Comparison of ENCODE assay signal across 16 cellular contexts in genomic region chr1:208268541-208269337, GRCh38. TPM values are rescaled to one million over a fixed set of nuclear protein-coding genes. Genes with fewer than 3 reads are reported as not detected.
DNase-seq lines count a peak whose midpoint lies in the region; ATAC-seq and TF ChIP-seq lines count a peak whose summit lies in the region.
"Had no signal": no experiment of that assay in that cellular context is flagged by ENCODE, and none has a peak within 500 bp of the region (broad histone marks: within the 10 kb centered on the region; RNA-seq: fewer than 3 reads in every experiment).

No MANE protein-coding gene starts in this region.

- H3K4me3 ChIP-seq in SJCRH30 (no peak overlapping the region), endodermal cell (ENCODE audit: low read length) (peak overlapping the region; percentile 13), neural progenitor cell (no peak overlapping the region)
- H3K4me3 ChIP-seq: BLaER1 treated with 17β-estradiol and CSF1 and Interleukin-3, amounts not matched to agents 10 nM and 100 nM had no signal

- H2AFZ ChIP-seq in neural progenitor cell (replicated peaks) = no peak overlapping the region

- H3K36me3 Mint-ChIP-seq in endodermal cell (ENCODE audit: low read depth) (no peaks in the 10 kb centered on the region), neural progenitor cell (no peaks in the 10 kb centered on the region)
- H3K36me3 Mint-ChIP-seq: IgD-negative memory B cell had no signal

- peak; percentile 81 for DNase-seq in DMS79 (lab: John Stamatoyannopoulos, UW)
- DNase-seq in SJCRH30 = peak; percentile 40 to 60
- DNase-seq in endodermal cell = no peak
- no peak for DNase-seq in neural progenitor cell (ENCODE audit: low spot score)
- no peak for DNase-seq in D341Med (ENCODE audit: low spot score)
- DNase-seq in stimulated activated naive CD8-positive, alpha-beta T cell treated with anti-CD3 and anti-CD28 coated beads, Interleukin-15, Interleukin-2, amounts not matched to agents 100 U/mL and 50 U/mL, for 24 hours = no peak
- no peak for DNase-seq in HuH-7 (ENCODE audit: low spot score)
- DNase-seq: Kasumi-1, MM.1S, NCI-H1105 treated with DMSO at 0.1 percent for 48 hours, NCI-H2107, NCI-H345, RPMI8226, SIG-M5 had no signal

- no peaks in the 10 kb centered on the region for H4K20me1 ChIP-seq in neural progenitor cell (ENCODE audit: low read depth)
- H4K20me1 ChIP-seq: BLaER1 treated with 17β-estradiol and CSF1 and Interleukin-3, amounts not matched to agents 10 nM and 100 nM had no signal

- H3K27me3 ChIP-seq in SJCRH30 (0 out of 2 replicates have a peak, but pooled peaks cover 4% of the 10 kb centered on the region), endodermal cell (ENCODE audit: control insufficient read depth, insufficient read depth, low read length, poor library complexity, severe bottlenecking) (no peaks in the 10 kb centered on the region), neural progenitor cell (no peaks in the 10 kb centered on the region)
- H3K27me3 ChIP-seq: BLaER1 treated with 17β-estradiol and CSF1 and Interleukin-3, amounts not matched to agents 10 nM and 100 nM had no signal

- H3K9ac ChIP-seq in endodermal cell (ENCODE audit: extremely low read depth, low read length, poor library complexity, severe bottlenecking) = peak overlapping the region; percentile 9
- no peak overlapping the region for H3K9ac ChIP-seq in neural progenitor cell
- H3K9ac ChIP-seq: BLaER1 treated with 17β-estradiol and CSF1 and Interleukin-3, amounts not matched to agents 10 nM and 100 nM had no signal

- H3K4me1 ChIP-seq in SJCRH30 = peaks cover 12% of the 10 kb centered on the region
- peaks cover 42% of the 10 kb centered on the region for H3K4me1 ChIP-seq in endodermal cell (ENCODE audit: control insufficient read depth, insufficient read depth, low read length)
- H3K4me1 ChIP-seq in neural progenitor cell = peaks cover 49% of the 10 kb centered on the region
- H3K4me1 ChIP-seq: BLaER1 treated with 17β-estradiol and CSF1 and Interleukin-3, amounts not matched to agents 10 nM and 100 nM had no signal

- peaks cover 29% of the 10 kb centered on the region for H3F3A ChIP-seq in neural progenitor cell (ENCODE audit: low read depth)

- no peaks in the 10 kb centered on the region for H3K9me3 Mint-ChIP-seq in endodermal cell
- no peaks in the 10 kb centered on the region for H3K9me3 Mint-ChIP-seq in neural progenitor cell
- H3K9me3 Mint-ChIP-seq: IgD-negative memory B cell had no signal

- no peaks in the 10 kb centered on the region for H3K79me2 ChIP-seq in neural progenitor cell (ENCODE audit: low read depth)

- no peaks in the 10 kb centered on the region for H3K9me3 ChIP-seq in SJCRH30 (replicated peaks)
- H3K9me3 ChIP-seq in endodermal cell (ENCODE audit: control insufficient read depth, low read length) = no peaks in the 10 kb centered on the region
- no peaks in the 10 kb centered on the region for H3K9me3 ChIP-seq in neural progenitor cell (ENCODE audit: low read depth)
- H3K9me3 ChIP-seq: BLaER1 treated with 17β-estradiol and CSF1 and Interleukin-3, amounts not matched to agents 10 nM and 100 nM had no signal

- H3K36me3 ChIP-seq in SJCRH30 (no peaks in the 10 kb centered on the region), endodermal cell (ENCODE audit: control insufficient read depth, insufficient read depth, low read length) (no peaks in the 10 kb centered on the region), neural progenitor cell (no peaks in the 10 kb centered on the region)
- H3K36me3 ChIP-seq: BLaER1 treated with 17β-estradiol and CSF1 and Interleukin-3, amounts not matched to agents 10 nM and 100 nM had no signal

- H3K27me3 Mint-ChIP-seq in endodermal cell (ENCODE audit: insufficient read depth) (peaks cover 4% of the 10 kb centered on the region), neural progenitor cell (ENCODE audit: insufficient read depth, low read depth) (no peaks in the 10 kb centered on the region)

- no peak overlapping the region for H3K4me2 ChIP-seq in neural progenitor cell
- H3K4me2 ChIP-seq: BLaER1 treated with 17β-estradiol and CSF1 and Interleukin-3, amounts not matched to agents 10 nM and 100 nM had no signal

- no peak overlapping the region for H3K4me3 Mint-ChIP-seq in endodermal cell
- H3K4me3 Mint-ChIP-seq in neural progenitor cell = peak overlapping the region; percentile 16

- H3K27ac Mint-ChIP-seq in endodermal cell (peak overlapping the region; percentile 26), neural progenitor cell (peak overlapping the region; percentile 7)
- H3K27ac Mint-ChIP-seq: IgD-negative memory B cell had no signal

- H3K4me1 Mint-ChIP-seq in endodermal cell (peaks cover 51% of the 10 kb centered on the region), neural progenitor cell (peaks cover 59% of the 10 kb centered on the region)
- H3K4me1 Mint-ChIP-seq: IgD-negative memory B cell had no signal

- no peak for ATAC-seq in stimulated activated naive CD8-positive, alpha-beta T cell treated with anti-CD3 and anti-CD28 coated beads, Interleukin-15, Interleukin-2, amounts not matched to agents 100 U/mL and 50 U/mL, for 24 hours

- TF ChIP-seq CTCF in endodermal cell (conservative IDR thresholded peaks at IDR 0.05) = no peak
- TF ChIP-seq CTCF in neural progenitor cell (IDR thresholded peaks at IDR 0.05) = no peak

- H3K27ac ChIP-seq in SJCRH30 (no peak overlapping the region), endodermal cell (ENCODE audit: low read depth, low read length) (no peak overlapping the region), neural progenitor cell (no peak overlapping the region)
- H3K27ac ChIP-seq: BLaER1 treated with 17β-estradiol and CSF1 and Interleukin-3, amounts not matched to agents 10 nM and 100 nM had no signal

- 90 to 96% methylated on average over 5 to 9 of the region's 9 CpGs for WGBS in endodermal cell (ENCODE audit: insufficient coverage in 1 of 2, insufficient read length in 1 of 2), 2 experiments

RNA-seq across cellular contexts. Expression of gene PLXNA2, which starts 24.6 kb away (rescaled TPM):
- 26.2 and 34.8 TPM in 2 replicates for total RNA-seq in SJCRH30 (2014; rRNA removed; shearing (Covaris generic))
- 10 to 100 TPM; 61.2 to 86.1 TPM for total RNA-seq in endodermal cell
- 22.9 TPM for polyA plus RNA-seq in endodermal cell (2013, experiment 1 of 2)
- 24.4 TPM for polyA plus RNA-seq in endodermal cell (2013, experiment 2 of 2)
- 1.7 and 2.3 TPM in 2 replicates for total RNA-seq in neural progenitor cell (ENCODE audit: low replicate concordance)

Comparison
In these comparisons a context has a peak if more than half of its experiments do, and no peak if none do; other contexts are left out.
1. DNase-seq: peak in DMS79 (single experiment) and SJCRH30 (2 of 2); none in endodermal cell (single experiment), neural progenitor cell (single experiment), D341Med (single experiment), stimulated activated naive CD8-positive, alpha-beta T cell treated with anti-CD3 and anti-CD28 coated beads, Interleukin-15, Interleukin-2, amounts not matched to agents 100 U/mL and 50 U/mL, for 24 hours (single experiment) and HuH-7 (single experiment).